ENCODE assay signal across 11 cellular contexts in genomic region chr5:40401965-40402364, GRCh38.
DNase-seq lines count a peak whose midpoint lies in the region; ATAC-seq and TF ChIP-seq lines count a peak whose summit lies in the region.
"Had no signal": no experiment of that assay in that cellular context is flagged by ENCODE, and none has a peak within 500 bp of the region (broad histone marks: within the 10 kb centered on the region; RNA-seq: fewer than 3 reads in every experiment).

No MANE protein-coding gene starts in this region.

- no peaks in the 10 kb centered on the region for H4K20me1 ChIP-seq in HCT116 (ENCODE audit: insufficient read depth)

- no peak overlapping the region for H3K4me2 ChIP-seq in HCT116 (ENCODE audit: low read length)

- peaks cover 61% of the 10 kb centered on the region for H3K4me1 Mint-ChIP-seq in T-helper 1 cell treated with Interleukin-12 subunit alpha and Interleukin-12 subunit beta and Interleukin-4 antibody, amounts not matched to agents 30 μg/mL and 1 μg/mL, for 36 hours (ENCODE audit: low read depth)

- intact Hi-C loops in HCT116 (cut with micrococcal nuclease), result no loop called here

- TF ChIP-seq POLR2A in HCT116 (IDR thresholded peaks at IDR 0.05; ENCODE audit: borderline replicate concordance, extremely low read depth, insufficient read depth, insufficient read length), result no peak

- H3K79me2 ChIP-seq in HCT116 (ENCODE audit: insufficient read depth, low read length), result no peaks in the 10 kb centered on the region

- H3K27me3 ChIP-seq in HCT116 (ENCODE audit: insufficient read depth, low read length), result no peaks in the 10 kb centered on the region
- H3K27me3 ChIP-seq: esophagus squamous epithelium, SJCRH30 had no signal

- no peak overlapping the region for H3K4me3 Mint-ChIP-seq in T-helper 1 cell treated with Interleukin-12 subunit alpha and Interleukin-12 subunit beta and Interleukin-4 antibody, amounts not matched to agents 30 μg/mL and 1 μg/mL, for 36 hours

- no peak for TF ChIP-seq CTCF in HCT116 (IDR thresholded peaks at IDR 0.05 in 2 of 3, conservative IDR thresholded peaks at IDR 0.05 in 1 of 3; ENCODE audit: borderline replicate concordance in 1 of 3, insufficient read depth in 1 of 3, low read depth in 2 of 3, low read length in 2 of 3)

- H3K9me3 ChIP-seq in HCT116 (ENCODE audit: control insufficient read depth in 1 of 2, insufficient read depth in 1 of 2, low read depth in 1 of 2, low read length in 2 of 2), result no peaks in the 10 kb centered on the region
- H3K9me3 ChIP-seq: esophagus squamous epithelium, SJCRH30 had no signal

- no peak overlapping the region for H3K9ac ChIP-seq in HCT116 (ENCODE audit: low read length)

- ATAC-seq in HCT116 (no peak), GM19395 (IDR thresholded peaks at IDR 0.05; ENCODE audit: unreplicated experiment) (no peak)

- no peak overlapping the region for H3K4me3 ChIP-seq in HCT116 (replicated peaks in 1 of 2; ENCODE audit: low read depth in 1 of 2, low read length in 2 of 2)
- H3K4me3 ChIP-seq: esophagus squamous epithelium, SJCRH30 had no signal

- no peak for TF ChIP-seq RAD21 in HCT116 (IDR thresholded peaks at IDR 0.05; ENCODE audit: low read depth)

- H3K27ac ChIP-seq in HCT116 (ENCODE audit: low read depth, low read length), result no peak overlapping the region
- H3K27ac ChIP-seq: esophagus squamous epithelium, SJCRH30 had no signal

- H3K9me3 Mint-ChIP-seq in T-helper 1 cell treated with Interleukin-12 subunit alpha and Interleukin-12 subunit beta and Interleukin-4 antibody, amounts not matched to agents 30 μg/mL and 1 μg/mL, for 36 hours, result peaks cover 12% of the 10 kb centered on the region

- no peaks in the 10 kb centered on the region for H3K27me3 Mint-ChIP-seq in T-helper 1 cell treated with Interleukin-12 subunit alpha and Interleukin-12 subunit beta and Interleukin-4 antibody, amounts not matched to agents 30 μg/mL and 1 μg/mL, for 36 hours (ENCODE audit: low read depth)

- H3K9me2 ChIP-seq in HCT116 (ENCODE audit: insufficient read depth), result no peaks in the 10 kb centered on the region

- H3K27ac Mint-ChIP-seq in T-helper 1 cell treated with Interleukin-12 subunit alpha and Interleukin-12 subunit beta and Interleukin-4 antibody, amounts not matched to agents 30 μg/mL and 1 μg/mL, for 36 hours, result peak overlapping the region; percentile 60

- peaks cover 0 to 6% of the 10 kb centered on the region in 2 experiments; a peak in 1 of 4 replicates for H3K4me1 ChIP-seq in HCT116 (ENCODE audit: control insufficient read depth in 1 of 2, insufficient read depth in 2 of 2, low read length in 2 of 2)

- no peak for DNase-seq in HCT116 (ENCODE audit: low read depth, low spot score)
- DNase-seq in amniotic epithelial cell (ENCODE audit: low read depth), result peak; percentile 41
- DNase-seq in stimulated activated CD4-positive, alpha-beta T cell treated with anti-CD3 and anti-CD28 coated beads, Interleukin-1b, Interleukin-23, amount 100 ng/mL, for 4 hours (ENCODE audit: low read depth in 2 of 2), result peak; percentile 33 to 45
- DNase-seq in SKM-1 (lab: John Stamatoyannopoulos, UW; ENCODE audit: unreplicated experiment), result no peak
- DNase-seq in hypothalamus (lab: John Stamatoyannopoulos, UW), result no peak
- no peak for DNase-seq in COLO829 (ENCODE audit: low spot score)
- DNase-seq: esophagus squamous epithelium, NCI-H2081, SJCRH30 had no signal

- no peak overlapping the region for H2AFZ ChIP-seq in HCT116 (ENCODE audit: low read depth, low read length, poor library complexity, severe bottlenecking)

- CTCF ChIA-PET in HCT116 (lab: Charles Lee), result no interaction called here

- POLR2A ChIA-PET in HCT116 (lab: Charles Lee), result no interaction called here

- no peaks in the 10 kb centered on the region for H3K36me3 ChIP-seq in HCT116 (ENCODE audit: control insufficient read depth in 1 of 2, insufficient read depth in 2 of 2, low read length in 2 of 2)
- H3K36me3 ChIP-seq: esophagus squamous epithelium, SJCRH30 had no signal

- no TSS peak for BruUV-seq in HCT116 (replicated peaks; lab: Mats Ljungman, UMichigan)

- RAD21 ChIA-PET in HCT116 (lab: Charles Lee; ENCODE audit: low non-redundant PET in 1 of 2, low total read pairs in 2 of 2, uncharacterized antibody in 2 of 2, unreplicated experiment in 2 of 2), result no interaction called here

- H3K36me3 Mint-ChIP-seq in T-helper 1 cell treated with Interleukin-12 subunit alpha and Interleukin-12 subunit beta and Interleukin-4 antibody, amounts not matched to agents 30 μg/mL and 1 μg/mL, for 36 hours (ENCODE audit: low read depth), result peaks cover 10% of the 10 kb centered on the region

TF ChIP-seq in HCT116, 20 proteins besides CTCF, POLR2A, EP300 and RAD21:
- no peak for TF ChIP-seq CBX3 (IDR thresholded peaks at IDR 0.05; ENCODE audit: low read depth)
- TF ChIP-seq FOSL1 (IDR thresholded peaks at IDR 0.05; ENCODE audit: low read depth), result 0 out of 2 replicates have a peak, but pooled peaks have one; percentile 17

Comparison
In these comparisons a context has a peak if more than half of its experiments do, and no peak if none do; other contexts are left out.
1. DNase-seq: peak in amniotic epithelial cell (single experiment) and stimulated activated CD4-positive, alpha-beta T cell treated with anti-CD3 and anti-CD28 coated beads, Interleukin-1b, Interleukin-23, amount 100 ng/mL, for 4 hours (2 of 2); none in HCT116 (single experiment), SKM-1 (single experiment), hypothalamus (0 of 51) and COLO829 (single experiment).